25 cellular contexts compared by ENCODE assay signal in genomic region chr11:92457250-92457649, GRCh38.
DNase-seq lines count a peak whose midpoint lies in the region; TF ChIP-seq lines count a peak whose summit lies in the region.
"Had no signal": no experiment of that assay in that cellular context is flagged by ENCODE, and none has a peak within 500 bp of the region (broad histone marks: within the 10 kb centered on the region; RNA-seq: fewer than 3 reads in every experiment).

No MANE protein-coding gene starts in this region.

- dilution Hi-C loops in mammary epithelial cell (cut with HindIII; ENCODE audit: low sequenced_read_pairs), result no loop called here

- no TSS peak for BruUV-seq in mammary epithelial cell (replicated peaks; lab: Mats Ljungman, UMichigan)

- H3K36me3 Mint-ChIP-seq in CD4-positive, alpha-beta memory T cell, result no peaks in the 10 kb centered on the region

- no peak for TF ChIP-seq CTCF in mammary epithelial cell (conservative IDR thresholded peaks at IDR 0.05 in 1 of 2, IDR thresholded peaks at IDR 0.05 in 1 of 2; ENCODE audit: extremely low read depth in 1 of 2, insufficient read depth in 1 of 2, low read depth in 1 of 2, low read length in 2 of 2)

- no peaks in the 10 kb centered on the region for H3K36me3 ChIP-seq in MG63
- H3K36me3 ChIP-seq in mammary epithelial cell (ENCODE audit: insufficient read depth, low read length), result no peaks in the 10 kb centered on the region
- H3K36me3 ChIP-seq in CD4-positive, alpha-beta memory T cell (ENCODE audit: insufficient read depth, low read length), result no peaks in the 10 kb centered on the region
- H3K36me3 ChIP-seq: gastrocnemius medialis, pancreas, right atrium auricular region, upper lobe of left lung had no signal

- no peak overlapping the region for H3K27ac Mint-ChIP-seq in CD4-positive, alpha-beta memory T cell
- H3K27ac Mint-ChIP-seq: activated CD4-positive, alpha-beta T cell treated with anti-CD3 and anti-CD28 coated beads for 36 hours; activated T-cell treated with anti-CD3 and anti-CD28 coated beads, Interleukin-2, amount 50 U/mL, for 24 hours; nephron progenitor cell had no signal

- no peaks in the 10 kb centered on the region for H3K9me3 ChIP-seq in MG63
- no peaks in the 10 kb centered on the region for H3K9me3 ChIP-seq in mammary epithelial cell (replicated peaks; ENCODE audit: insufficient read depth, low read length)
- no peaks in the 10 kb centered on the region for H3K9me3 ChIP-seq in CD4-positive, alpha-beta memory T cell (ENCODE audit: control insufficient read depth in 1 of 2, low read length in 2 of 2)
- H3K9me3 ChIP-seq: gastrocnemius medialis, pancreas, right atrium auricular region, upper lobe of left lung had no signal

- H4K20me1 ChIP-seq in mammary epithelial cell (ENCODE audit: insufficient read depth, low read length), result no peaks in the 10 kb centered on the region

- H2AFZ ChIP-seq in mammary epithelial cell (ENCODE audit: low read depth, low read length), result no peak overlapping the region

- H3K27me3 ChIP-seq in MG63 (no peaks in the 10 kb centered on the region), mammary epithelial cell (ENCODE audit: insufficient read depth, low read length) (no peaks in the 10 kb centered on the region)
- H3K27me3 ChIP-seq in CD4-positive, alpha-beta memory T cell (ENCODE audit: insufficient read depth, low read length), result no peaks in the 10 kb centered on the region
- H3K27me3 ChIP-seq: gastrocnemius medialis, pancreas, right atrium auricular region, upper lobe of left lung had no signal

- POLR2A ChIA-PET in CD4-positive, alpha-beta memory T cell (lab: Charles Lee; ENCODE audit: partially characterized antibody), result no interaction called here

- intact Hi-C loops in mammary epithelial cell (cut with micrococcal nuclease), result no loop called here
- intact Hi-C loops in CD4-positive, alpha-beta memory T cell (cut with micrococcal nuclease), result no loop called here

- H3K27me3 Mint-ChIP-seq in CD4-positive, alpha-beta memory T cell, result peaks cover 0 to 1% of the 10 kb centered on the region in 2 donors
- H3K27me3 Mint-ChIP-seq: activated CD4-positive, alpha-beta T cell treated with anti-CD3 and anti-CD28 coated beads for 36 hours; activated T-cell treated with anti-CD3 and anti-CD28 coated beads, Interleukin-2, amount 50 U/mL, for 24 hours; central memory CD8-positive, alpha-beta T cell had no signal

- H3K4me3 Mint-ChIP-seq in CD4-positive, alpha-beta memory T cell, result no peak overlapping the region
- H3K4me3 Mint-ChIP-seq: activated CD4-positive, alpha-beta T cell treated with anti-CD3 and anti-CD28 coated beads for 36 hours; activated T-cell treated with anti-CD3 and anti-CD28 coated beads, Interleukin-2, amount 50 U/mL, for 24 hours; central memory CD8-positive, alpha-beta T cell; nephron progenitor cell had no signal

- CTCF ChIA-PET in mammary epithelial cell (lab: Charles Lee; ENCODE audit: low non-redundant PET), result no interaction called here
- CTCF ChIA-PET in CD4-positive, alpha-beta memory T cell (lab: Charles Lee; ENCODE audit: partially characterized antibody), result no interaction called here

- peaks cover 0 to 2% (median 0%) of the 10 kb centered on the region in 4 donors for H3K4me1 Mint-ChIP-seq in CD4-positive, alpha-beta memory T cell
- H3K4me1 Mint-ChIP-seq: activated CD4-positive, alpha-beta T cell treated with anti-CD3 and anti-CD28 coated beads for 36 hours; central memory CD8-positive, alpha-beta T cell had no signal

- H3K9me3 Mint-ChIP-seq in CD4-positive, alpha-beta memory T cell, result peaks cover 0 to 4% (median 0%) of the 10 kb centered on the region in 8 donors
- H3K9me3 Mint-ChIP-seq: nephron progenitor cell had no signal

- in situ Hi-C loops in Caki2 (cut with HindIII; ENCODE audit: low pct_unique_long_range_greater_than_20kb, low sequenced_read_pairs) (no loop called here), mammary epithelial cell (cut with MboI; ENCODE audit: low sequenced_read_pairs in 2 of 2) (loop anchor here in 1 of 2 donors (25.0 kb wide), 1 partner anchor 95 kb away; no protein-coding TSS in a partner anchor)

- no peaks in the 10 kb centered on the region for H3K4me1 ChIP-seq in mammary epithelial cell (ENCODE audit: insufficient read depth, low read length)
- no peaks in the 10 kb centered on the region for H3K4me1 ChIP-seq in CD4-positive, alpha-beta memory T cell (ENCODE audit: insufficient read depth, low read length)
- H3K4me1 ChIP-seq: gastrocnemius medialis, pancreas, right atrium auricular region, upper lobe of left lung had no signal

- 0% methylated on average over 1 of the region's 1 CpG for WGBS in mammary epithelial cell (ENCODE audit: low coverage, missing lambda C conversion rate)

- DNase-seq in Caki2 (ENCODE audit: low read depth) (peak; percentile 10), MG63 (peak; percentile 46), mammary epithelial cell (peak; percentile 55), hepatic stellate cell (ENCODE audit: low spot score) (peak; percentile 4), GM19238 (ENCODE audit: insufficient read length, low spot score) (no peak)
- DNase-seq in activated naive CD4-positive, alpha-beta T cell treated with anti-CD3 and anti-CD28 coated beads, Interleukin-2, amount 50 U/mL, for 16 hours, result no peak
- no peak for DNase-seq in CD4-positive, alpha-beta memory T cell
- no peak for DNase-seq in activated CD8-positive, alpha-beta memory T cell treated with anti-CD3 and anti-CD28 coated beads, Interleukin-2, amount 50 U/mL, for 48 hours
- DNase-seq: activated CD4-positive, alpha-beta T cell treated with anti-CD3 and anti-CD28 coated beads for 36 hours; activated CD8-positive, alpha-beta memory T cell treated with anti-CD3 and anti-CD28 coated beads for 24 hours; activated naive CD4-positive, alpha-beta T cell treated with Interleukin-2 at 50 U/mL for 16 hours; activated T-cell treated with anti-CD3 and anti-CD28 coated beads, Interleukin-2, amount 50 U/mL, for 24 hours; C1 segment of cervical spinal cord; gastrocnemius medialis; GOT3; left ventricle myocardium superior; NCI-H1694; NCI-H526 treated with DMSO at 0.1 percent for 48 hours; nephron progenitor cell; pancreas; substantia nigra; upper lobe of left lung had no signal

- H3K79me2 ChIP-seq in mammary epithelial cell (ENCODE audit: insufficient read depth, low read length), result no peaks in the 10 kb centered on the region

- H3K4me3 ChIP-seq in MG63, result no peak overlapping the region
- H3K4me3 ChIP-seq in mammary epithelial cell (replicated peaks in 1 of 3; ENCODE audit: insufficient read depth in 1 of 3, low read depth in 2 of 3, low read length in 3 of 3), result no peak overlapping the region
- no peak overlapping the region for H3K4me3 ChIP-seq in CD4-positive, alpha-beta memory T cell (ENCODE audit: low read length in 2 of 2)
- H3K4me3 ChIP-seq: gastrocnemius medialis, pancreas, right atrium auricular region, SK-N-MC, upper lobe of left lung had no signal

- H3K9ac ChIP-seq in mammary epithelial cell (ENCODE audit: insufficient read depth, low read length), result no peak overlapping the region

- no peak overlapping the region for H3K4me2 ChIP-seq in mammary epithelial cell (ENCODE audit: insufficient read depth, low read depth, low read length)

- no peak overlapping the region for H3K27ac ChIP-seq in mammary epithelial cell (ENCODE audit: insufficient read depth, low read depth, low read length)
- no peak overlapping the region for H3K27ac ChIP-seq in CD4-positive, alpha-beta memory T cell (ENCODE audit: low read depth, low read length)
- H3K27ac ChIP-seq: gastrocnemius medialis, pancreas, right atrium auricular region, SK-N-MC, upper lobe of left lung had no signal

Comparison
In these comparisons a context has a peak if more than half of its experiments do, and no peak if none do; other contexts are left out.
1. DNase-seq: peak in Caki2 (single experiment), MG63 (single experiment), mammary epithelial cell (single experiment) and hepatic stellate cell (single experiment); none in activated naive CD4-positive, alpha-beta T cell treated with anti-CD3 and anti-CD28 coated beads, Interleukin-2, amount 50 U/mL, for 16 hours (single experiment), GM19238 (single experiment), CD4-positive, alpha-beta memory T cell (0 of 5) and activated CD8-positive, alpha-beta memory T cell treated with anti-CD3 and anti-CD28 coated beads, Interleukin-2, amount 50 U/mL, for 48 hours (single experiment).